ENCODE assay signal across 1 cellular context in the genomic region with DNA sequence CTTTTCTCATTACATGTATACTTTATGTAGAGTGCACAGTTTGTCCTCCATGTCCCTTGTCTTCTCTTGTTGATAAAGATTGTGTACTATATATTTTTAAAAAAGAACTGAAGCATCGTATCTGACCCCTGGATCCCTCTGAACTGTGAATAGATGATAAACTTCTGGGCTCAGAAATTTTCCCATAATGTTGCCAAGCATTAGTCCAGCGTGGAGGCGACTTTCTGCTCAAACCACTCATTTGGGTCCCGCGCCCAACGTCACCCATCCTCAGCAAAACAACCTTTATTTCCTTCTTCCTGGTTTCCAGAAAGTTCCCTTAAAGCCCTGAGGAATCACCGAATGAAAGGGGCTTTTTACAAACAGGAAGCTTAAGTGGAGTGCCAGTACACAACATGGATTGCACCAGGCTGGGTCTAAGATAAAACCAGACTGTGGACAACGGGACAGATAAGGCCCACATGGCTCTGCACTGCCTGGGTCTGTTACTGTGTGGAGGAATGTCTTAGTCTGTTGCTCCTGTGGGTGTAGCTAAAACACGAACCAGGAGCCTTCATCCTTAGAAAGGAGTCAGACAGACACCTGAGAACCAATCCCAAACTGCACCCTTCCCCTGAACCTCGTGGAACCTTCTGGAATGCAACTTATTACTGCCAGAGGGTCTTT.
TF ChIP-seq lines count a peak whose summit lies in the region.

No MANE protein-coding gene starts in this region.

TF ChIP-seq in H1, 55 proteins besides CTCF, POLR2A, EP300 and RAD21:
- TF ChIP-seq HDAC6 (IDR thresholded peaks at IDR 0.05; ENCODE audit: low read depth, low read length) (no peak), EZH2 (IDR thresholded peaks at IDR 0.05; ENCODE audit: low read depth, low read length, severe bottlenecking) (no peak), PHF8 (conservative IDR thresholded peaks at IDR 0.05; ENCODE audit: low read depth, low read length) (no peak), BRCA1 (IDR thresholded peaks at IDR 0.05; ENCODE audit: low read depth, low read length) (no peak), TCF12 (IDR thresholded peaks at IDR 0.05; ENCODE audit: low read depth, low read length) (no peak), EGR1 (IDR thresholded peaks at IDR 0.05; ENCODE audit: borderline replicate concordance, low read depth, low read length) (no peak), TAF1 (IDR thresholded peaks at IDR 0.05; ENCODE audit: low read depth, low read length) (no peak), RXRA (IDR thresholded peaks at IDR 0.05; ENCODE audit: insufficient read depth, low read depth, low read length) (no peak), ZNF274 (IDR thresholded peaks at IDR 0.05; ENCODE audit: borderline replicate concordance, extremely low read depth, low read length) (no peak), BACH1 (IDR thresholded peaks at IDR 0.05; ENCODE audit: low read length) (no peak)
